In the genomic region with DNA sequence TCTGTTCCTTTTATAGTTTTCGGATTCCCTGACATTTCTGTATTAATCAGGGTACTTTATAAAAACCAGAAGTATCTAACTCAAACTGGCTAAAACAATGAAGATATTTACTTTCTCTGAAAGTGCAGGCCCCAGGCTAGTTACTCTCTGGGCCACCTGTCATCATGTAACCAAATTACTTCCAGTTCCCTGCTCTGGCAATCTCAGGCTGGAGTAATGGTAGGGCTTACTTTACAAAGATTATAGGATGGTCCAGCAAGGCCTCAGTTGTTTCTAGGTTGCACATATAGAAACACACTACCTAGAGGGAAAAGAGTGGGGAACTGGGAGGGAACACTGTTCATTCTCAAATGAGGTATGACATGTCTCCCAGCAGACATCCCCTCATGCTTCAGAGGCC, we compare ENCODE assay signal across 19 cellular contexts.
"Had no signal": no experiment of that assay in that cellular context is flagged by ENCODE, and none has a peak within 500 bp of the region (broad histone marks: within the 10 kb centered on the region; RNA-seq: fewer than 3 reads in every experiment).

No MANE protein-coding gene starts in this region.

- H3K36me3 ChIP-seq: esophagus squamous epithelium, gastrocnemius medialis, right atrium auricular region, spleen had no signal

- H3K4me1 ChIP-seq: esophagus squamous epithelium, gastrocnemius medialis, right atrium auricular region, spleen had no signal

- H3K36me3 Mint-ChIP-seq: activated naive CD4-positive, alpha-beta T cell treated with anti-CD3 and anti-CD28 coated beads, Interleukin-2, amount 10 ng/mL, durations not matched to agents 7 days and 5 days; natural killer cell had no signal

- H3K27me3 Mint-ChIP-seq: activated naive CD4-positive, alpha-beta T cell treated with anti-CD3 and anti-CD28 coated beads, Interleukin-2, amount 10 ng/mL, durations not matched to agents 7 days and 5 days; progenitor cell of endocrine pancreas had no signal

- H3K27me3 ChIP-seq: esophagus squamous epithelium, gastrocnemius medialis, right atrium auricular region, spleen had no signal

- H3K4me1 Mint-ChIP-seq: activated naive CD4-positive, alpha-beta T cell treated with anti-CD3 and anti-CD28 coated beads, Interleukin-2, amount 10 ng/mL, durations not matched to agents 7 days and 5 days; natural killer cell had no signal

- H3K4me3 ChIP-seq: coronary artery, esophagus squamous epithelium, gastrocnemius medialis, right atrium auricular region, spleen had no signal

- DNase-seq: activated CD4-positive, alpha-beta T cell treated with anti-CD3 and anti-CD28 coated beads for 4 hours; activated CD4-positive, alpha-beta T cell treated with anti-CD3 and anti-CD28 coated beads, Interleukin-2, amount 50 U/mL, for 48 hours; activated CD4-positive, CD25-positive, alpha-beta regulatory T cell; activated effector memory CD4-positive, alpha-beta T cell treated with anti-CD3 and anti-CD28 coated beads, Interleukin-2, amount 50 U/mL, for 16 hours; activated naive CD4-positive, alpha-beta T cell treated with anti-CD3 and anti-CD28 coated beads, Interleukin-2, amount 10 ng/mL, durations not matched to agents 7 days and 5 days; amygdala; endodermal cell; esophagus squamous epithelium; gastrocnemius medialis; hippocampal formation; left cardiac atrium; midbrain; natural killer cell; spleen; stimulated activated CD4-positive, alpha-beta T cell treated with anti-CD3 and anti-CD28 coated beads, Interleukin-4, amount 100 ng/mL, for 1 hour; stimulated activated naive CD4-positive, alpha-beta T cell had no signal

- H3K9me3 ChIP-seq: esophagus squamous epithelium, gastrocnemius medialis had no signal

- H3K4me3 Mint-ChIP-seq: activated naive CD4-positive, alpha-beta T cell treated with anti-CD3 and anti-CD28 coated beads, Interleukin-2, amount 10 ng/mL, durations not matched to agents 7 days and 5 days; endodermal cell; natural killer cell had no signal

- H3K27ac ChIP-seq: coronary artery, esophagus squamous epithelium, gastrocnemius medialis, right atrium auricular region had no signal

- H3K27ac Mint-ChIP-seq: activated naive CD4-positive, alpha-beta T cell treated with anti-CD3 and anti-CD28 coated beads, Interleukin-2, amount 10 ng/mL, durations not matched to agents 7 days and 5 days; endodermal cell; natural killer cell had no signal

- ATAC-seq: gastrocnemius medialis, natural killer cell had no signal

- H3K9me3 Mint-ChIP-seq: activated naive CD4-positive, alpha-beta T cell treated with anti-CD3 and anti-CD28 coated beads, Interleukin-2, amount 10 ng/mL, durations not matched to agents 7 days and 5 days had no signal
